14 cellular contexts compared by ENCODE assay signal in the genomic region with DNA sequence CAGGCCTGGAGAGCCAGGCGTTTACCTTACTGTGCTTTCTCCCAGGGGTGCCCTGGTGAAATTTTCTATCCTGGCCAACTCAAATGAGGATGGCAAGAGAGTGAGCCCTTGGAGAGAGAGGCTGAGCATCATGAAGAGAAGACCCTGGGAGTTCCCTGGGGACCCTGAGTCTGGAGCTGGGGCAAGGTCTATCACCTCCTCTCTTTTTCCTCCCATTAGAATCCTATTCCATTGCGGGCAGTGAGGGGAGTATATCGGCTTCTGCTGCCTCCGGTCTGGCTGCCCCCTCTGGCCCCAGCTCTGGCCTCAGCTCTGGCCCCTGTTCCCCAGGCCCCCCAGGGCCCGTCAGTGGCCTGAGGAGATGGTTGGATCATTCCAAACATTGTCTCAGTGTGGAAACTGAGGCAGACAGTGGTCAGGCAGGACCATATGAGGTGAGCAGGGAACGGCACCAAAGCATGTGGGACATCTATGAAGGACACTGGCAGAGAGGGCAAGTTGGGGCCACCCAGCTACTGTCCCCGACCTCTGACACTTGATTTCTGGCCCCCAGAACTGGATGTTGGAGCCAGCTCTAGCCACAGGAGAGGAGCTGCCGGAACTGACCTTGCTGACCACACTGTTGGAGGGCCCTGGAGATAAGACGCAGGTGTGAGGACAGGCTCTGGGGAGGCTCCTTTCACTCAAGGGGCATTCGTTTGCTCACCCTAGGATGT. TPM values are rescaled to one million over a fixed set of nuclear protein-coding genes. Genes with fewer than 3 reads are reported as not detected.
DNase-seq lines count a peak whose midpoint lies in the region; ATAC-seq, FAIRE-seq and TF ChIP-seq lines count a peak whose summit lies in the region.
"Had no signal": no experiment of that assay in that cellular context is flagged by ENCODE, and none has a peak within 500 bp of the region (broad histone marks: within the 10 kb centered on the region; RNA-seq: fewer than 3 reads in every experiment).

No MANE protein-coding gene starts in this region.

- H3K27ac ChIP-seq in left ventricle myocardium inferior (replicated peaks) (peak overlapping the region; percentile 90), right atrium auricular region (peak overlapping the region in 1 of 2 donors; percentile 85), SJCRH30 (no peak overlapping the region; the same call in 1 of the 2 replicates), kidney (ENCODE audit: low read depth in 2 of 2, low read length in 2 of 2) (no peak overlapping the region), transverse colon (peak overlapping the region in 3 of 4 donors; percentile 81 to 93 (median 81))
- H3K27ac ChIP-seq: hepatocyte, Peyer's patch had no signal

- TF ChIP-seq EP300 in transverse colon (IDR thresholded peaks at IDR 0.05; ENCODE audit: low read depth): no peak

- TF ChIP-seq POLR2A in transverse colon (IDR thresholded peaks at IDR 0.05): no peak

- no peak for ATAC-seq in GM21360 (IDR thresholded peaks at IDR 0.05; ENCODE audit: unreplicated experiment)

- intact Hi-C loops in left ventricle myocardium inferior (cut with micrococcal nuclease): no loop called here
- intact Hi-C loops in kidney (cut with DNase I): no loop called here
- intact Hi-C loops in transverse colon (cut with DNase I; ENCODE audit: low total_unique reads): no loop called here

- H3K4me1 ChIP-seq in left ventricle myocardium inferior (peaks cover 91% of the 10 kb centered on the region), right atrium auricular region (peaks cover 0 to 48% of the 10 kb centered on the region in 2 donors), SJCRH30 (peaks cover 45% of the 10 kb centered on the region), kidney (ENCODE audit: control insufficient read depth in 1 of 2, insufficient read depth in 1 of 2, low read depth in 1 of 2, low read length in 2 of 2) (peaks cover 0 to 2% of the 10 kb centered on the region in 2 donors), transverse colon (peaks cover 4 to 44% (median 19%) of the 10 kb centered on the region in 4 donors)
- H3K4me1 ChIP-seq: prostate gland had no signal

- H3K27me3 ChIP-seq in left ventricle myocardium inferior (ENCODE audit: low read depth) (peaks cover 12% of the 10 kb centered on the region), right atrium auricular region (no peaks in the 10 kb centered on the region), SJCRH30 (no peaks in the 10 kb centered on the region), transverse colon (peaks cover 67% of the 10 kb centered on the region)
- H3K27me3 ChIP-seq: Peyer's patch had no signal

- H3K9ac ChIP-seq in kidney (ENCODE audit: low read length in 2 of 2): no peak overlapping the region

- H3K9me3 ChIP-seq in left ventricle myocardium inferior (replicated peaks) (no peaks in the 10 kb centered on the region), right atrium auricular region (no peaks in the 10 kb centered on the region), SJCRH30 (replicated peaks) (no peaks in the 10 kb centered on the region), kidney (ENCODE audit: control insufficient read depth in 1 of 2, low read length in 2 of 2) (no peaks in the 10 kb centered on the region), transverse colon (no peaks in the 10 kb centered on the region)
- H3K9me3 ChIP-seq: Peyer's patch, prostate gland had no signal

- DNase-seq in left ventricle myocardium inferior (no peak), right atrium auricular region (ENCODE audit: low spot score) (no peak), SJCRH30 (peak in 1 of 2 experiments; percentile 43), kidney (peak; percentile 46), transverse colon (no peak), NCI-H1436 treated with DMSO at 0.1 percent for 48 hours (lab: John Stamatoyannopoulos, UW) (no peak), NCI-H146 (lab: John Stamatoyannopoulos, UW) (no peak)
- DNase-seq: MM.1S, NCI-H2081, NCI-H774, Peyer's patch had no signal

- TF ChIP-seq CTCF in left ventricle myocardium inferior (IDR thresholded peaks at IDR 0.05; ENCODE audit: borderline replicate concordance) (no peak), right atrium auricular region (IDR thresholded peaks at IDR 0.05) (no peak), kidney (IDR thresholded peaks at IDR 0.05; ENCODE audit: borderline replicate concordance, extremely low read depth, insufficient read depth) (no peak), transverse colon (IDR thresholded peaks at IDR 0.05) (no peak)

- in situ Hi-C loops in transverse colon (cut with MboI; ENCODE audit: low pct_ligation_motif_present in 1 of 4, low pct_unique_long_range_greater_than_20kb in 1 of 4, low sequenced_read_pairs in 3 of 4): no loop called here

- peak overlapping the region; percentile 87 for H3K4me3 ChIP-seq in left ventricle myocardium inferior
- peak overlapping the region in 1 of 2 donors; percentile 82 for H3K4me3 ChIP-seq in right atrium auricular region
- H3K4me3 ChIP-seq in SJCRH30: peak overlapping the region; percentile 96; the same call in 1 of the 2 replicates
- H3K4me3 ChIP-seq in kidney (ENCODE audit: low read length in 2 of 2): no peak overlapping the region
- no peak overlapping the region for H3K4me3 ChIP-seq in transverse colon
- H3K4me3 ChIP-seq: hepatocyte had no signal

- FAIRE-seq in kidney (lab: Jason Lieb, UNC): no peak

- H3K36me3 ChIP-seq in left ventricle myocardium inferior (peaks cover 29% of the 10 kb centered on the region), right atrium auricular region (no peaks in the 10 kb centered on the region), SJCRH30 (peaks cover 26% of the 10 kb centered on the region), kidney (ENCODE audit: control insufficient read depth in 1 of 2, insufficient read depth in 2 of 2, low read length in 2 of 2) (no peaks in the 10 kb centered on the region), transverse colon (no peaks in the 10 kb centered on the region)
- H3K36me3 ChIP-seq: Peyer's patch had no signal

- 20 to 84% methylated on average over 1 to 10 of the region's 10 CpGs for WGBS in transverse colon (ENCODE audit: low coverage in 1 of 2), 2 donors

RNA-seq across cellular contexts. Expression of gene ARHGEF25, which starts 1.6 kb away (rescaled TPM):
- 9.7 TPM for total RNA-seq in left ventricle myocardium inferior
- total RNA-seq in right atrium auricular region: 10 to 100 TPM in 1 of 2 donors, 1 to 10 TPM in 1; 7.4 to 11.0 TPM
- total RNA-seq in SJCRH30 (2014; rRNA removed; shearing (Covaris generic)): 234 and 262 TPM in 2 replicates
- total RNA-seq in kidney: 15.0 TPM
- 10.9 TPM for polyA plus RNA-seq in kidney (ENCODE audit: insufficient read depth, low read depth, low replicate concordance)
- 10 to 100 TPM in 3 of 4 donors, 1 to 10 TPM in 1; 6.6 to 35.9 (median 15.3) TPM for total RNA-seq in transverse colon

RNA-seq across cellular contexts. Expression of gene DTX3, which starts 8.2 kb away (rescaled TPM):
- total RNA-seq in left ventricle myocardium inferior: 22.3 TPM
- 10 to 100 TPM; 22.3 to 32.5 TPM for total RNA-seq in right atrium auricular region
- total RNA-seq in SJCRH30 (2014; rRNA removed; shearing (Covaris generic)): 157 and 192 TPM in 2 replicates
- 34.5 TPM for total RNA-seq in kidney
- polyA plus RNA-seq in kidney (ENCODE audit: insufficient read depth, low read depth, low replicate concordance): 41.2 TPM
- total RNA-seq in transverse colon: 10 to 100 TPM in 1 of 4 donors, 1 to 10 TPM in 3; 8.0 to 10.9 (median 9.6) TPM

RNA-seq across cellular contexts. Expression of gene B4GALNT1, which starts 20.1 kb away (rescaled TPM):
- total RNA-seq in left ventricle myocardium inferior (4.7 TPM), right atrium auricular region (1 to 10 TPM; 3.5 to 4.4 TPM), kidney (2.0 TPM), transverse colon (1 to 10 TPM in 2 of 4 donors, under 1 TPM in 1, not detected in 1; 0.68 to 6.4 (median 2.1) TPM)
- 82.7 and 104 TPM in 2 replicates for total RNA-seq in SJCRH30 (2014; rRNA removed; shearing (Covaris generic))
- 1.6 TPM for polyA plus RNA-seq in kidney (ENCODE audit: insufficient read depth, low read depth, low replicate concordance)

RNA-seq across cellular contexts. Expression of gene PIP4K2C, which starts 21.9 kb away (rescaled TPM):
- total RNA-seq in left ventricle myocardium inferior (12.3 TPM), right atrium auricular region (10 to 100 TPM; 22.1 to 25.2 TPM), kidney (52.4 TPM), transverse colon (100 to 1,000 TPM in 1 of 4 donors, 10 to 100 TPM in 3; 38.4 to 308 (median 45.8) TPM)
- 170 and 171 TPM in 2 replicates for total RNA-seq in SJCRH30 (2014; rRNA removed; shearing (Covaris generic))
- polyA plus RNA-seq in kidney (ENCODE audit: insufficient read depth, low read depth, low replicate concordance): 43.2 TPM

Comparison
In these comparisons a context has a peak if more than half of its experiments do, and no peak if none do; other contexts are left out.
1. H3K27ac ChIP-seq: peak in left ventricle myocardium inferior (single experiment) and transverse colon (3 of 4); none in SJCRH30 (single experiment) and kidney (0 of 2).
2. H3K4me3 ChIP-seq: peak in left ventricle myocardium inferior (single experiment) and SJCRH30 (single experiment); none in kidney (0 of 2) and transverse colon (0 of 4).
3. RNA of gene B4GALNT1, which starts 20.1 kb away (total RNA-seq): 82.7 to 104 TPM in SJCRH30; 4.7 TPM in left ventricle myocardium inferior (single experiment), 3.5 to 4.4 TPM in right atrium auricular region, 0.68 to 6.4 TPM in transverse colon and 2.0 TPM in kidney (single experiment); every median in the first group is over 10 times any median in the second.